9 cellular contexts compared by ENCODE assay signal in the genomic region with DNA sequence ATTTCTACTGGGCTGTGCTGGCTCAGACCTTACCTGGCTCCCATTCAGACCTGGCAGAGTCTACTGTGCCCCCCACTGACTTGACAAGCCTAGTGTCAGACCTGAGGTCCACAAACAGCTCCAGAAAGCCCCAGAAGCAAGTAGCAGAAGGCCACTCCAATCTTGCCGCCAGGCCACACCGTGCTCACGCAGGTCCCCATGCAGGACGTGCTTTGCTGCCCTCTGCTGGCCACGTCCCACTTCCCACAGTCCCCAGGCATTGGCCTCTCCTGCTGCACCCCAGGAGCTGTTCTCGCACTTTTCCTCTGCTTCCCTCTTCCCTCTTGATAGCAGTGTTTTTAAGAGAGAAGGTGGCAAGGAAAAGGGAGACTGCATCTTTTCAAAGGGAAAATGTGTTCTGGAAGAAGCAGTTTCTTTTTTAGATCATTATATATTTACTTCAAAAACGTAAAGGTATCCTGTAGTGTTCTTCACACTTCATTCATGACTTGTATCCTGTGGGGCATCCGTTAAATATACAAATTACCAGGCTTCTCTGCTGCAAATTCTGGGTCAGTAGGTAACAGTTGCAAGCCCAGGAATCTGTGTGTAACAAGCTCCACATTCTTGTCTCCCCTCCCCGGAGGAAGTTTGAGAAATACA.
DNase-seq lines count a peak whose midpoint lies in the region; ATAC-seq and TF ChIP-seq lines count a peak whose summit lies in the region.
"Had no signal": no experiment of that assay in that cellular context is flagged by ENCODE, and none has a peak within 500 bp of the region (broad histone marks: within the 10 kb centered on the region; RNA-seq: fewer than 3 reads in every experiment).

No MANE protein-coding gene starts in this region.

- H3K27me3 ChIP-seq in left lung = peaks cover 0 to 9% of the 10 kb centered on the region in 2 donors

- H3K27me3 Mint-ChIP-seq in CD14-positive monocyte (ENCODE audit: low read depth in 3 of 3) = peaks cover 0 to 7% (median 2%) of the 10 kb centered on the region in 3 donors

- H3K9me3 Mint-ChIP-seq in CD14-positive monocyte = no peaks in the 10 kb centered on the region
- H3K9me3 Mint-ChIP-seq: T-helper 1 cell treated with Interleukin-12 subunit alpha and Interleukin-12 subunit beta and Interleukin-4 antibody, amounts not matched to agents 30 μg/mL and 1 μg/mL, for 36 hours had no signal

- no peaks in the 10 kb centered on the region for H3K36me3 ChIP-seq in left lung

- H3K9me3 ChIP-seq in left lung = no peaks in the 10 kb centered on the region

- no peaks in the 10 kb centered on the region for H3K36me3 Mint-ChIP-seq in CD14-positive monocyte

- peak; percentile 74 for DNase-seq in CD14-positive monocyte (ENCODE audit: low spot score)
- peak; percentile 67 for DNase-seq in GM19240 (ENCODE audit: insufficient read length, low spot score)
- peak; percentile 54 for DNase-seq in NCI-H510A treated with DMSO at 0.1 percent for 48 hours (lab: John Stamatoyannopoulos, UW)
- DNase-seq in activated CD4-positive, alpha-beta T cell treated with anti-CD3 and anti-CD28 coated beads for 24 hours (ENCODE audit: low read depth in 2 of 2) = peak; percentile 72 to 88
- peak; percentile 67 for DNase-seq in cerebellum (ENCODE audit: low spot score)
- peak; percentile 87 to 96 for DNase-seq in left lung
- peak; percentile 76 to 88 for DNase-seq in stimulated activated CD4-positive, alpha-beta T cell treated with anti-CD3 and anti-CD28 coated beads, Interleukin-4, amount 100 ng/mL, for 48 hours (ENCODE audit: low read depth in 2 of 2)

- no peak overlapping the region for H3K27ac Mint-ChIP-seq in CD14-positive monocyte
- H3K27ac Mint-ChIP-seq: T-helper 1 cell treated with Interleukin-12 subunit alpha and Interleukin-12 subunit beta and Interleukin-4 antibody, amounts not matched to agents 30 μg/mL and 1 μg/mL, for 36 hours had no signal

- H3K4me3 ChIP-seq in left lung = no peak overlapping the region

- peak; percentile 99 for ATAC-seq in HG03342 (IDR thresholded peaks at IDR 0.05; ENCODE audit: unreplicated experiment)
- peak; percentile 99 for ATAC-seq in left lung

- peaks cover 21% of the 10 kb centered on the region for H3K4me1 Mint-ChIP-seq in CD14-positive monocyte

- H3K4me1 ChIP-seq in left lung = peaks cover 0 to 4% of the 10 kb centered on the region in 2 donors

- TF ChIP-seq CTCF in CD14-positive monocyte (IDR thresholded peaks at IDR 0.05) (peak; percentile 90), left lung (IDR thresholded peaks at IDR 0.05) (peak; percentile 91 to 92)

- no peak overlapping the region for H3K27ac ChIP-seq in left lung

- intact Hi-C loops in CD14-positive monocyte (cut with micrococcal nuclease) = no loop called here
- intact Hi-C loops in left lung (cut with DNase I) = no loop called here

- H3K4me3 Mint-ChIP-seq in CD14-positive monocyte = no peak overlapping the region
- H3K4me3 Mint-ChIP-seq: T-helper 1 cell treated with Interleukin-12 subunit alpha and Interleukin-12 subunit beta and Interleukin-4 antibody, amounts not matched to agents 30 μg/mL and 1 μg/mL, for 36 hours had no signal
